In the genomic region with DNA sequence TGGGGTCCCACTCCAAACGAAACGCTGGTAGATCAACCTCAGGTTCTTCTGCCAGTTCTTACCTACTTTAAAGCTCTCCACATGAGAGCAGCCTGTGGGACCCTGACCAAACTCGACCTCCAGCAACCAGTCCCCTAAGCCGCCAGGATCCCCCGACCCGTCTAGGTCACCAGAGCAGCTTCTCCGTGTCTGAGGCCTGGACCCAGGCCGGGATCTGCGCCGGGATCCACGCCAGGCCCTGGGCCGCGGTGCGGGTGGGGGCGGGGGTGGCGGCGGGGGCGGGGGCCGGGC, we compare ENCODE assay signal across 8 cellular contexts. TPM values are rescaled to one million over a fixed set of nuclear protein-coding genes. Genes with fewer than 3 reads are reported as not detected.
DNase-seq lines count a peak whose midpoint lies in the region; ATAC-seq and TF ChIP-seq lines count a peak whose summit lies in the region.

No MANE protein-coding gene starts in this region.

- in situ Hi-C loops in gastrocnemius medialis (cut with MboI; ENCODE audit: low sequenced_read_pairs in 4 of 4) = loop anchor here in 1 of 4 donors (25.0 kb wide), 1 partner anchor 224 kb away; a partner anchor contains a TSS

- peak overlapping the region; percentile 53 for H3K4me3 ChIP-seq in NB4 (ENCODE audit: low read depth, low read length)
- H3K4me3 ChIP-seq in epithelial cell of proximal tubule (ENCODE audit: low read depth, low read length) = peak overlapping the region; percentile 32
- H3K4me3 ChIP-seq in gastrocnemius medialis = peak overlapping the region; percentile 71 to 79 (median 76)

- no peaks in the 10 kb centered on the region for H3K27me3 ChIP-seq in gastrocnemius medialis

- H3K4me1 ChIP-seq in gastrocnemius medialis = no peaks in the 10 kb centered on the region

- ATAC-seq in GM19395 (IDR thresholded peaks at IDR 0.05; ENCODE audit: unreplicated experiment) (peak; percentile 2), gastrocnemius medialis (peak in 1 of 2 donors; percentile 13), GM21723 (IDR thresholded peaks at IDR 0.05; ENCODE audit: unreplicated experiment) (no peak)

- no peaks in the 10 kb centered on the region for H3K9me3 ChIP-seq in gastrocnemius medialis

- H3K36me3 ChIP-seq in gastrocnemius medialis = no peaks in the 10 kb centered on the region

- H3K27ac ChIP-seq in gastrocnemius medialis = peak overlapping the region; percentile 42 to 85 (median 84)

- TF ChIP-seq POLR2A in NB4 (IDR thresholded peaks at IDR 0.05; ENCODE audit: extremely low read depth, insufficient read length) = no peak
- no peak for TF ChIP-seq POLR2A in gastrocnemius medialis (IDR thresholded peaks at IDR 0.05)

- DNase-seq in NB4 (ENCODE audit: low read depth) (no peak), epithelial cell of proximal tubule (ENCODE audit: low read depth) (no peak), gastrocnemius medialis (no peak), mucosa of gallbladder (ENCODE audit: low spot score) (no peak), NCI-H1105 (lab: John Stamatoyannopoulos, UW) (no peak)
- no peak for DNase-seq in stimulated activated CD4-positive, alpha-beta T cell treated with anti-CD3 and anti-CD28 coated beads, Interleukin-4, amount 100 ng/mL, for 1 hour

- intact Hi-C loops in gastrocnemius medialis (cut with DNase I; ENCODE audit: low total_unique reads) = no loop called here

- no peak for TF ChIP-seq CTCF in NB4 (IDR thresholded peaks at IDR 0.05; ENCODE audit: low read depth, low read length)
- no peak for TF ChIP-seq CTCF in epithelial cell of proximal tubule (conservative IDR thresholded peaks at IDR 0.05; ENCODE audit: low read depth, low read length)
- TF ChIP-seq CTCF in gastrocnemius medialis (IDR thresholded peaks at IDR 0.05 in 4 of 5, conservative IDR thresholded peaks at IDR 0.05 in 1 of 5) = no peak

RNA-seq across cellular contexts. Expression of a gene that starts 1.4 kb away (rescaled TPM):
- 0.80 and 1.0 TPM in 2 replicates for total RNA-seq in epithelial cell of proximal tubule
- total RNA-seq in gastrocnemius medialis = 1 to 10 TPM in 1 of 4 donors, under 1 TPM in 3; 0.09 to 1.2 (median 0.57) TPM
- 1.9 TPM for total RNA-seq in mucosa of gallbladder

RNA-seq across cellular contexts. Expression of a gene that starts 36.3 kb away (rescaled TPM):
- total RNA-seq in epithelial cell of proximal tubule (11.3 and 13.1 TPM in 2 replicates), gastrocnemius medialis (10 to 100 TPM in 3 of 4 donors, 1 to 10 TPM in 1; 7.9 to 15.2 (median 13.0) TPM), mucosa of gallbladder (24.6 TPM)
